8 cellular contexts compared by ENCODE assay signal in the genomic region with DNA sequence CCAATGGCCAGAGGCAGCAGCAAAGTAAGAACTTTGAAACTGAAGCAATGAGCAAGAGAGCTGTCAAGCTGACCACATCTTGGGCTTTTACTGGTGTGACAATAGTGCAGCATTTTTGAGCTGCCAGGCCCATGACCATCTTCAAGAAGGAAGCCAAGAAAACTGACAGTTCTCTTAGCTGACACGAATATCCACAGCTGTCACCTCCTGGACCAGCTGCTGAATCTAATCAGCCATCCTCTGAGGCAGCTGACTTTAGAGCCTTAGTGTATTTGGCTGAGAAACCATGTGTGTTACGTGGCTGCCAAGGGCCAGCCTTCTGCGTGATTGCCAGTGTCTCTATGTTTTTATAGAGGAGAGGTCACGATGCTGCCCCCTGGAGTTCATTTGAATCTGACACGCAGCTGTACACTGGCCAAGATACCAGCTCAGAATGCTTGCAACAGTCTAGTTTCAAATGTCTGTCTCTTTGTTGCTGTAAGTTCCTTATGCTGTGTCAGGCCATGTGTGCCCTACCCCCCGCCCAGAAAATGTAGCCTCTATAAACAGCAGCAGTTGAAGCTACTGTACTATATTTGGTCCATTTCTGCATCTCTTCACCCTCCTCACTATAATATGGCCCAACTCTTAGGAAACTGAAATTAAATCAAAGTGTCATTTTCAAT. TPM values are rescaled to one million over a fixed set of nuclear protein-coding genes. Genes with fewer than 3 reads are reported as not detected.
DNase-seq lines count a peak whose midpoint lies in the region; ATAC-seq, FAIRE-seq and TF ChIP-seq lines count a peak whose summit lies in the region.

No MANE protein-coding gene starts in this region.

- peaks cover 0 to 5% of the 10 kb centered on the region in 2 donors for H3K4me1 ChIP-seq in uterus

- peak; percentile 50 for TF ChIP-seq CTCF in D721Med (IDR thresholded peaks at IDR 0.05; ENCODE audit: insufficient read depth, missing control alignments)
- peak; percentile 62 for TF ChIP-seq CTCF in fibroblast of villous mesenchyme (IDR thresholded peaks at IDR 0.05; ENCODE audit: insufficient read depth, low read depth, low read length)
- TF ChIP-seq CTCF in omental fat pad (IDR thresholded peaks at IDR 0.05), result no peak
- peak in 3 of 4 experiments; percentile 41 to 46 (median 43) for TF ChIP-seq CTCF in uterus (IDR thresholded peaks at IDR 0.05)

- no peak for TF ChIP-seq POLR2A in uterus (IDR thresholded peaks at IDR 0.05)

- H3K36me3 ChIP-seq in uterus, result no peaks in the 10 kb centered on the region

- H3K27me3 ChIP-seq in uterus, result no peaks in the 10 kb centered on the region

- H3K4me3 ChIP-seq in fibroblast of villous mesenchyme (ENCODE audit: low read depth, low read length), result no peak overlapping the region
- no peak overlapping the region for H3K4me3 ChIP-seq in uterus

- H3K4me1 Mint-ChIP-seq in activated CD8-positive, alpha-beta memory T cell treated with anti-CD3 and anti-CD28 coated beads, Interleukin-2, amount 10 ng/mL, durations not matched to agents 7 days and 5 days, result no peaks in the 10 kb centered on the region

- intact Hi-C loops in uterus (cut with DNase I; ENCODE audit: low total_unique reads), result no loop called here

- H3K27ac Mint-ChIP-seq in activated CD8-positive, alpha-beta memory T cell treated with anti-CD3 and anti-CD28 coated beads, Interleukin-2, amount 10 ng/mL, durations not matched to agents 7 days and 5 days, result no peak overlapping the region

- H3K9me3 Mint-ChIP-seq in activated CD8-positive, alpha-beta memory T cell treated with anti-CD3 and anti-CD28 coated beads, Interleukin-2, amount 10 ng/mL, durations not matched to agents 7 days and 5 days (ENCODE audit: low read depth), result no peaks in the 10 kb centered on the region

- DNase-seq in D721Med (ENCODE audit: insufficient read length, low spot score), result no peak
- peak; percentile 73 for DNase-seq in NCI-H69 (lab: John Stamatoyannopoulos, UW)
- DNase-seq in activated CD8-positive, alpha-beta memory T cell treated with anti-CD3 and anti-CD28 coated beads, Interleukin-2, amount 10 ng/mL, durations not matched to agents 7 days and 5 days, result peak; percentile 57
- peak; percentile 85 for DNase-seq in fibroblast of villous mesenchyme (ENCODE audit: low read depth)
- DNase-seq in omental fat pad (ENCODE audit: low spot score), result peak; percentile 38
- DNase-seq in uterus, result peak; percentile 52 to 79

- no peak overlapping the region for H3K4me3 Mint-ChIP-seq in activated CD8-positive, alpha-beta memory T cell treated with anti-CD3 and anti-CD28 coated beads, Interleukin-2, amount 10 ng/mL, durations not matched to agents 7 days and 5 days

- peak overlapping the region; percentile 45 to 49 for H3K27ac ChIP-seq in uterus

- no peaks in the 10 kb centered on the region for H3K9me3 ChIP-seq in uterus

- ATAC-seq in GM19438 (IDR thresholded peaks at IDR 0.05; ENCODE audit: low read depth, unreplicated experiment) (peak; percentile 87), HG03439 (IDR thresholded peaks at IDR 0.05; ENCODE audit: unreplicated experiment) (peak; percentile 89), omental fat pad (ENCODE audit: low FRiP score) (peak; percentile 92)
- ATAC-seq in activated CD8-positive, alpha-beta memory T cell treated with anti-CD3 and anti-CD28 coated beads, Interleukin-2, amount 10 ng/mL, durations not matched to agents 7 days and 5 days, result peak; percentile 68

- H3K27me3 Mint-ChIP-seq in activated CD8-positive, alpha-beta memory T cell treated with anti-CD3 and anti-CD28 coated beads, Interleukin-2, amount 10 ng/mL, durations not matched to agents 7 days and 5 days, result peaks cover 5% of the 10 kb centered on the region

- CTCF ChIA-PET in activated CD8-positive, alpha-beta memory T cell treated with anti-CD3 and anti-CD28 coated beads, Interleukin-2, amount 10 ng/mL, durations not matched to agents 7 days and 5 days (lab: Charles Lee), result interaction anchor here (1.2 to 1.5 kb wide), 5 partner anchors 9 to 892 kb away, joined by 4 to 7 read pairs (median 5); no protein-coding TSS in a partner anchor

- no peaks in the 10 kb centered on the region for H3K36me3 Mint-ChIP-seq in activated CD8-positive, alpha-beta memory T cell treated with anti-CD3 and anti-CD28 coated beads, Interleukin-2, amount 10 ng/mL, durations not matched to agents 7 days and 5 days

- FAIRE-seq in D721Med (lab: Jason Lieb, UNC), result peak; percentile 70

RNA-seq across cellular contexts. Expression of a gene that starts 39.7 kb away (rescaled TPM):
- total RNA-seq in activated CD8-positive, alpha-beta memory T cell treated with anti-CD3 and anti-CD28 coated beads, Interleukin-2, amount 10 ng/mL, durations not matched to agents 7 days and 5 days, result not detected
- 6.8 and 16.8 TPM in 2 replicates for total RNA-seq in fibroblast of villous mesenchyme
- 100 to 1,000 TPM in 3 of 4 donors, 10 to 100 TPM in 1; 86.2 to 235 (median 136) TPM for total RNA-seq in omental fat pad
- total RNA-seq in uterus, result 10 to 100 TPM; 17.8 to 64.3 (median 40.6) TPM

Comparison
In these comparisons a context has a peak if more than half of its experiments do, and no peak if none do; other contexts are left out.
1. CTCF ChIP-seq: peak in D721Med (single experiment), fibroblast of villous mesenchyme (single experiment) and uterus (3 of 4); none in omental fat pad (0 of 3).
2. Peak in every context shown above with its lines, with median percentiles within 50 percentile points of each other: ATAC-seq.